Comparison of ENCODE assay signal across 1 cellular context in the genomic region with DNA sequence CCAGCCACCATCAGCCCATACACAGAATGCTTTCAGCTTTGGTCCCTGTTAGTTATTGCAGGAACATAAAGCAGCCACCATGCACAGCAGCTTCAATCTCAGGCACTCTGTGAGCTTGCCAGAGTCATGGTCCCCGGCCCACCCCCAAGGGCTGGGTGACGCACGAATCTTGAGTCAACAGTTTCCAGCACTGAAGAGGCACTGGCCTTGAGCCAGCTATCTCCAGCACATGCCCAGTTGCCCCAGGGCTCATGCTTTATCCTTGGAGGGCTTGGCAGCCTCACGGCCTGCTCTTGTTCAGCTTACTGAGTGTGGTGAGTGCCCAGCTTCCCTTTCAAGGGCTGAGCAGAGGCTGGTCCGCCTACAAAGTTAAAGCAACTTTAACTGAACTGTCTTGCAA.
TF ChIP-seq lines count a peak whose summit lies in the region.

No MANE protein-coding gene starts in this region.

TF ChIP-seq in HepG2, 621 proteins besides CTCF, POLR2A, EP300 and RAD21 (continued from another document):
- TF ChIP-seq, protein P1, sequence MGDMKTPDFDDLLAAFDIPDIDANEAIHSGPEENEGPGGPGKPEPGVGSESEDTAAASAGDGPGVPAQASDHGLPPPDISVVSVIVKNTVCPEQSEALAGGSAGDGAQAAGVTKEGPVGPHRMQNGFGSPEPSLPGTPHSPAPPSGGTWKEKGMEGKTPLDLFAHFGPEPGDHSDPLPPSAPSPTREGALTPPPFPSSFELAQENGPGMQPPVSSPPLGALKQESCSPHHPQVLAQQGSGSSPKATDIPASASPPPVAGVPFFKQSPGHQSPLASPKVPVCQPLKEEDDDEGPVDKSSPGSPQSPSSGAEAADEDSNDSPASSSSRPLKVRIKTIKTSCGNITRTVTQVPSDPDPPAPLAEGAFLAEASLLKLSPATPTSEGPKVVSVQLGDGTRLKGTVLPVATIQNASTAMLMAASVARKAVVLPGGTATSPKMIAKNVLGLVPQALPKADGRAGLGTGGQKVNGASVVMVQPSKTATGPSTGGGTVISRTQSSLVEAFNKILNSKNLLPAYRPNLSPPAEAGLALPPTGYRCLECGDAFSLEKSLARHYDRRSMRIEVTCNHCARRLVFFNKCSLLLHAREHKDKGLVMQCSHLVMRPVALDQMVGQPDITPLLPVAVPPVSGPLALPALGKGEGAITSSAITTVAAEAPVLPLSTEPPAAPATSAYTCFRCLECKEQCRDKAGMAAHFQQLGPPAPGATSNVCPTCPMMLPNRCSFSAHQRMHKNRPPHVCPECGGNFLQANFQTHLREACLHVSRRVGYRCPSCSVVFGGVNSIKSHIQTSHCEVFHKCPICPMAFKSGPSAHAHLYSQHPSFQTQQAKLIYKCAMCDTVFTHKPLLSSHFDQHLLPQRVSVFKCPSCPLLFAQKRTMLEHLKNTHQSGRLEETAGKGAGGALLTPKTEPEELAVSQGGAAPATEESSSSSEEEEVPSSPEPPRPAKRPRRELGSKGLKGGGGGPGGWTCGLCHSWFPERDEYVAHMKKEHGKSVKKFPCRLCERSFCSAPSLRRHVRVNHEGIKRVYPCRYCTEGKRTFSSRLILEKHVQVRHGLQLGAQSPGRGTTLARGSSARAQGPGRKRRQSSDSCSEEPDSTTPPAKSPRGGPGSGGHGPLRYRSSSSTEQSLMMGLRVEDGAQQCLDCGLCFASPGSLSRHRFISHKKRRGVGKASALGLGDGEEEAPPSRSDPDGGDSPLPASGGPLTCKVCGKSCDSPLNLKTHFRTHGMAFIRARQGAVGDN (CRISPR knock-in tag; IDR thresholded peaks at IDR 0.05), result peak; percentile 51
- no peak for TF ChIP-seq HOXA3 (CRISPR knock-in tag; IDR thresholded peaks at IDR 0.05)
- TF ChIP-seq, protein P2, sequence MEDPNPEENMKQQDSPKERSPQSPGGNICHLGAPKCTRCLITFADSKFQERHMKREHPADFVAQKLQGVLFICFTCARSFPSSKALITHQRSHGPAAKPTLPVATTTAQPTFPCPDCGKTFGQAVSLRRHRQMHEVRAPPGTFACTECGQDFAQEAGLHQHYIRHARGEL (CRISPR knock-in tag; IDR thresholded peaks at IDR 0.05), result no peak
- TF ChIP-seq KAT8 (CRISPR knock-in tag; IDR thresholded peaks at IDR 0.05), result no peak
- TF ChIP-seq JUNB (CRISPR knock-in tag; IDR thresholded peaks at IDR 0.05; ENCODE audit: borderline replicate concordance), result no peak
- TF ChIP-seq, protein P3, sequence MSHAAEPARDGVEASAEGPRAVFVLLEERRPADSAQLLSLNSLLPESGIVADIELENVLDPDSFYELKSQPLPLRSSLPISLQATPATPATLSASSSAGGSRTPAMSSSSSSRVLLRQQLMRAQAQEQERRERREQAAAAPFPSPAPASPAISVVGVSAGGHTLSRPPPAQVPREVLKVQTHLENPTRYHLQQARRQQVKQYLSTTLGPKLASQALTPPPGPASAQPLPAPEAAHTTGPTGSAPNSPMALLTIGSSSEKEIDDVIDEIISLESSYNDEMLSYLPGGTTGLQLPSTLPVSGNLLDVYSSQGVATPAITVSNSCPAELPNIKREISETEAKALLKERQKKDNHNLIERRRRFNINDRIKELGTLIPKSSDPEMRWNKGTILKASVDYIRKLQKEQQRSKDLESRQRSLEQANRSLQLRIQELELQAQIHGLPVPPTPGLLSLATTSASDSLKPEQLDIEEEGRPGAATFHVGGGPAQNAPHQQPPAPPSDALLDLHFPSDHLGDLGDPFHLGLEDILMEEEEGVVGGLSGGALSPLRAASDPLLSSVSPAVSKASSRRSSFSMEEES (CRISPR knock-in tag; IDR thresholded peaks at IDR 0.05), result no peak
- no peak for TF ChIP-seq SMARCC2 (IDR thresholded peaks at IDR 0.05)
- TF ChIP-seq FOSL2 (CRISPR knock-in tag; IDR thresholded peaks at IDR 0.05), result peak; percentile 18; the same call in 1 of the 2 replicates
